ENCODE assay signal across 22 cellular contexts in the genomic region with DNA sequence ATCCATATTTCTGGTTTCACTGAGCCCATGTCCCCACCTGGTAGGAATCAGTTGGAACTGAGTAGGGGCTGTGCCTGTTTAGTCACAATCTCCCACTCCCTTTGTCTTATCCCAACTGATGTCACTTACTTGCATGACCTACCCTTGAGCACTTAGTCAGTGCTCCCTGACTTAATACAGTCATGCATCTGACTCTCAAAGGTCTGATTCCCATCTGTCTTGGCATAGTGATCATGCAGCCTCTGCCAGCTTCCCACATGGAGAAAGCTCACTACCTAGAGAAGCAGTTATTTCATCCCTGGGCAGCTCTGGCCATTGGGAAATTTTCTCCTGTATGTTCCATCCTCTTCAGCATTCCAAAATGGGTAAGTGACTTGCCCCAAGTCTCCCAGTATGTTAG. TPM values are rescaled to one million over a fixed set of nuclear protein-coding genes. Genes with fewer than 3 reads are reported as not detected.
DNase-seq lines count a peak whose midpoint lies in the region; ATAC-seq and TF ChIP-seq lines count a peak whose summit lies in the region.
"Had no signal": no experiment of that assay in that cellular context is flagged by ENCODE, and none has a peak within 500 bp of the region (broad histone marks: within the 10 kb centered on the region; RNA-seq: fewer than 3 reads in every experiment).

No MANE protein-coding gene starts in this region.

- intact Hi-C loops in left ventricle myocardium superior (cut with micrococcal nuclease), result no loop called here

- ATAC-seq in left ventricle myocardium superior (peak; percentile 38), HG02938 (IDR thresholded peaks at IDR 0.05; ENCODE audit: unreplicated experiment) (no peak), HG03469 (IDR thresholded peaks at IDR 0.05; ENCODE audit: unreplicated experiment) (no peak), GM21367 (IDR thresholded peaks at IDR 0.05; ENCODE audit: unreplicated experiment) (no peak)
- ATAC-seq: WTC11 had no signal

- TF ChIP-seq CTCF in AG10803 (conservative IDR thresholded peaks at IDR 0.05; ENCODE audit: low read length), result no peak

- no peak overlapping the region for H3K4me3 ChIP-seq in AG10803 (ENCODE audit: low read length)
- H3K4me3 ChIP-seq: ascending aorta, colonic mucosa, thoracic aorta had no signal

- DNase-seq in AG10803 (ENCODE audit: low read depth), result peak; percentile 70
- DNase-seq in HT1080 (ENCODE audit: low read depth), result peak; percentile 63
- peak; percentile 67 for DNase-seq in cerebellum (ENCODE audit: low spot score)
- peak; percentile 28 for DNase-seq in left ventricle myocardium superior
- no peak for DNase-seq in NCI-H2029 treated with DMSO at 0.1 percent for 48 hours (lab: John Stamatoyannopoulos, UW)
- DNase-seq: activated CD4-positive, alpha-beta memory T cell treated with anti-CD3 and anti-CD28 coated beads, Interleukin-2, amount 10 ng/mL, durations not matched to agents 7 days and 5 days; activated naive CD4-positive, alpha-beta T cell treated with anti-CD3 and anti-CD28 coated beads, Interleukin-2, amount 10 ng/mL, durations not matched to agents 7 days and 5 days; activated T-cell treated with anti-CD3 and anti-CD28 coated beads, Interleukin-2, amount 50 U/mL, for 24 hours; CD4-positive, alpha-beta T cell; colonic mucosa; glutamatergic neuron; NCI-H1092 treated with DMSO at 0.1 percent for 48 hours; NCI-H2107; NCI-H526 treated with DMSO at 0.1 percent for 48 hours; SIG-M5; stimulated activated CD4-positive, alpha-beta T cell treated with anti-CD3 and anti-CD28 coated beads, Interleukin-15, amount 100 ng/mL, for 24 hours had no signal

RNA-seq across cellular contexts. Expression of gene ABLIM3, which starts 24.8 kb away (rescaled TPM):
- total RNA-seq in HT1080 (2014; rRNA removed; shearing (Covaris generic)), result 23.4 and 30.4 TPM in 2 replicates
- 28.2 and 31.6 TPM in 2 replicates for polyA plus RNA-seq in HT1080 (2015; cell fraction: cytosol; rRNA removed)
- polyA plus RNA-seq in HT1080 (2015; cell fraction: nucleus; rRNA removed), result 50.6 and 57.4 TPM in 2 replicates
- 43.3 TPM for total RNA-seq in cerebellum
- 130 TPM for total RNA-seq in left ventricle myocardium superior
- total RNA-seq: CD4-positive, alpha-beta T cell had no signal
